In the genomic region with DNA sequence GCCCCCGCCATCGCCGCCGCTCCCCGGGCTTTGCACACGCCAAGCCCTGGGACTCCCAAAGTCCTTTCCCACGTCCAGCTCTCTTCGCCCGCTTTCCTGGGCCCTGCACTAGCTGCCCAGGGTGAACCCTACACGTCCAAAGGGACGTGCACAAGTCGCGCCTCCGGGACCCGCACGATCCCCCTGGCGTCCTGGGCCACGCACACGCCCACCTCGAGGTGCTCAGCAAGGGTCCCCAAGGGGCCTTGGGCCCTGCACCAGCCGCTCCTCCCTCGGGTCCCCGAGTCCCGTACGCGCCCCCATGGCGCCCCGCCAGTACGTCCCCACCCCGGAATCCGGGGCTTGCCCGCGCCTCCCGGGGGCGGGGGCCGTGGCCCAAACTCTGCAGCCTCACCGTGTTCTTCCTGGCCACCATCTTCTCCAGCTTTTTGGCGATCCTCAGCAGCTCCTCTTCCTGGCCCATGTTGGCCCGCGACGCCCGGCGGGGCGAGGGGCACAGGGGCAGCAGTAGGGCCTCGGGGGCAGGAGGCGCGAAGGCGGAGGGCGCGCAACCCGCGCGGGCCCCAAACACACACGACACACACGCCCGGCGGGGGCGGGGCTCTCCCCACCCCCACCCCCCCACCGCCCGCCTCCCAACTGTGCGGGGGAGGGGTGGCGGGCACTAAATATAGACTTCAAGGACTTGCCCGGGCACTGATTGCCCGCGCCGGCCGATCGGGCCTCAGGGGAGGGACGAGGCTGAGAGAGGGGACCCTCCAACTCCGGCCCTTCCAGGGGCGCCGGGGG, we compare ENCODE assay signal across 8 cellular contexts. TPM values are rescaled to one million over a fixed set of nuclear protein-coding genes. Genes with fewer than 3 reads are reported as not detected.
DNase-seq lines count a peak whose midpoint lies in the region; ATAC-seq and TF ChIP-seq lines count a peak whose summit lies in the region.

A gene (minus strand): TSS at position 578 of the 789 bp plus-strand sequence. CDS start 115 bp downstream, at position 463.

- H4K20me1 ChIP-seq in BLaER1 treated with 17β-estradiol and CSF1 and Interleukin-3, amounts not matched to agents 10 nM and 100 nM: peaks cover 0 to 21% (median 0%) of the 10 kb centered on the region in 11 experiments; a peak in 9 of 22 replicates

- intact Hi-C loops in body of pancreas (cut with DNase I): no loop called here
- intact Hi-C loops in left colon (cut with DNase I, micrococcal nuclease): no loop called here

- no peaks in the 10 kb centered on the region for H3K9me3 ChIP-seq in BLaER1 treated with 17β-estradiol and CSF1 and Interleukin-3, amounts not matched to agents 10 nM and 100 nM (replicated peaks in 1 of 11)
- H3K9me3 ChIP-seq in Peyer's patch: no peaks in the 10 kb centered on the region
- H3K9me3 ChIP-seq in body of pancreas: no peaks in the 10 kb centered on the region

- DNase-seq in Peyer's patch: peak in 2 of 3 donors; percentile 63 to 82
- peak; percentile 82 to 90 (median 84) for DNase-seq in body of pancreas
- peak; percentile 70 to 80 for DNase-seq in left colon
- no peak for DNase-seq in stimulated activated effector memory CD8-positive, alpha-beta T cell treated with anti-CD3 and anti-CD28 coated beads, Interleukin-12 subunit alpha, Interleukin-12 subunit beta, amount 100 ng/mL, for 72 hours (ENCODE audit: low spot score in 2 of 2)
- DNase-seq in NCI-H2107 treated with DMSO at 0.1 percent for 48 hours (lab: John Stamatoyannopoulos, UW; ENCODE audit: unreplicated experiment): no peak
- no peak for DNase-seq in hippocampal formation (lab: John Stamatoyannopoulos, UW)

- no peaks in the 10 kb centered on the region for H3K9me3 Mint-ChIP-seq in stimulated activated effector memory CD8-positive, alpha-beta T cell treated with anti-CD3 and anti-CD28 coated beads, Interleukin-12 subunit alpha, Interleukin-12 subunit beta, amount 100 ng/mL, for 72 hours

- no peak for TF ChIP-seq POLR2A in Peyer's patch (IDR thresholded peaks at IDR 0.05)
- TF ChIP-seq POLR2A in body of pancreas (IDR thresholded peaks at IDR 0.05): peak in 2 of 3 donors; percentile 34 to 48

- H3K27ac Mint-ChIP-seq in stimulated activated effector memory CD8-positive, alpha-beta T cell treated with anti-CD3 and anti-CD28 coated beads, Interleukin-12 subunit alpha, Interleukin-12 subunit beta, amount 100 ng/mL, for 72 hours: no peak within 1 kb of the TSS

- ATAC-seq in body of pancreas (peak; percentile 59), left colon (peak; percentile 60), HG02884 (IDR thresholded peaks at IDR 0.05; ENCODE audit: unreplicated experiment) (no peak)
- ATAC-seq in stimulated activated effector memory CD8-positive, alpha-beta T cell treated with anti-CD3 and anti-CD28 coated beads, Interleukin-12 subunit alpha, Interleukin-12 subunit beta, amount 100 ng/mL, for 72 hours: peak; percentile 31

- peaks cover 31 to 48% (median 40%) of the 10 kb centered on the region in 10 experiments for H3K4me1 ChIP-seq in BLaER1 treated with 17β-estradiol and CSF1 and Interleukin-3, amounts not matched to agents 10 nM and 100 nM
- H3K4me1 ChIP-seq in Peyer's patch (peaks cover 0 to 32% (median 8%) of the 10 kb centered on the region in 4 donors), body of pancreas (peaks cover 55% of the 10 kb centered on the region)

- H3K4me1 Mint-ChIP-seq in stimulated activated effector memory CD8-positive, alpha-beta T cell treated with anti-CD3 and anti-CD28 coated beads, Interleukin-12 subunit alpha, Interleukin-12 subunit beta, amount 100 ng/mL, for 72 hours: peaks cover 29% of the 10 kb centered on the region

- H3K27me3 ChIP-seq in BLaER1 treated with 17β-estradiol and CSF1 and Interleukin-3, amounts not matched to agents 10 nM and 100 nM: peaks cover 46 to 57% (median 54%) of the 10 kb centered on the region in 11 experiments
- no peaks in the 10 kb centered on the region for H3K27me3 ChIP-seq in Peyer's patch
- H3K27me3 ChIP-seq in body of pancreas: no peaks in the 10 kb centered on the region

- H3K36me3 ChIP-seq in BLaER1 treated with 17β-estradiol and CSF1 and Interleukin-3, amounts not matched to agents 10 nM and 100 nM: no peaks in the 10 kb centered on the region
- H3K36me3 ChIP-seq in Peyer's patch: no peaks in the 10 kb centered on the region
- no peaks in the 10 kb centered on the region for H3K36me3 ChIP-seq in body of pancreas (replicated peaks in 1 of 2; ENCODE audit: insufficient read depth in 1 of 2, low read depth in 2 of 2)

- no peak within 1 kb of the TSS for H3K27ac ChIP-seq in BLaER1 treated with 17β-estradiol and CSF1 and Interleukin-3, amounts not matched to agents 10 nM and 100 nM
- H3K27ac ChIP-seq in Peyer's patch: peak within 1 kb of the TSS; percentile 58 to 83 (median 80)
- peak within 1 kb of the TSS; percentile 89 to 97 (median 96) for H3K27ac ChIP-seq in body of pancreas

- no peak for TF ChIP-seq CTCF in Peyer's patch (IDR thresholded peaks at IDR 0.05)
- no peak for TF ChIP-seq CTCF in body of pancreas (IDR thresholded peaks at IDR 0.05)

- peak within 1 kb of the TSS in 9 of 11 experiments; percentile 25 to 68 (median 52); a peak in 13 of 22 replicates for H3K9ac ChIP-seq in BLaER1 treated with 17β-estradiol and CSF1 and Interleukin-3, amounts not matched to agents 10 nM and 100 nM

- WGBS in body of pancreas, 2 donors: 0 to 1% methylated on average over 17 to 71 of the region's 72 CpGs

- H3K4me3 ChIP-seq in BLaER1 treated with 17β-estradiol and CSF1 and Interleukin-3, amounts not matched to agents 10 nM and 100 nM: peak within 1 kb of the TSS; percentile 43 to 67 (median 55)
- peak within 1 kb of the TSS; percentile 46 to 63 (median 54) for H3K4me3 ChIP-seq in Peyer's patch
- H3K4me3 ChIP-seq in body of pancreas: peak within 1 kb of the TSS; percentile 57 to 65

- peak within 1 kb of the TSS; percentile 73 for H3K4me3 Mint-ChIP-seq in stimulated activated effector memory CD8-positive, alpha-beta T cell treated with anti-CD3 and anti-CD28 coated beads, Interleukin-12 subunit alpha, Interleukin-12 subunit beta, amount 100 ng/mL, for 72 hours

- H3K4me2 ChIP-seq in BLaER1 treated with 17β-estradiol and CSF1 and Interleukin-3, amounts not matched to agents 10 nM and 100 nM: peak within 1 kb of the TSS; percentile 86 to 98 (median 91)

- H3K36me3 Mint-ChIP-seq in stimulated activated effector memory CD8-positive, alpha-beta T cell treated with anti-CD3 and anti-CD28 coated beads, Interleukin-12 subunit alpha, Interleukin-12 subunit beta, amount 100 ng/mL, for 72 hours: no peaks in the 10 kb centered on the region

RNA-seq across cellular contexts. Expression of the gene that starts here (rescaled TPM):
- 100 to 1,000 TPM in 2 of 4 donors, 10 to 100 TPM in 2; 64.6 to 125 (median 104) TPM for total RNA-seq in Peyer's patch
- 100 to 1,000 TPM; 110 to 140 TPM for total RNA-seq in body of pancreas
- total RNA-seq in left colon: 100 to 1,000 TPM; 147 to 186 TPM

Comparison
In these comparisons a context has a peak if more than half of its experiments do, and no peak if none do; other contexts are left out.
1. H3K27ac ChIP-seq: peak in Peyer's patch (4 of 4) and body of pancreas (4 of 4); none in BLaER1 treated with 17β-estradiol and CSF1 and Interleukin-3, amounts not matched to agents 10 nM and 100 nM (0 of 11).
2. DNase-seq: peak in Peyer's patch (2 of 3), body of pancreas (4 of 4) and left colon (2 of 2); none in stimulated activated effector memory CD8-positive, alpha-beta T cell treated with anti-CD3 and anti-CD28 coated beads, Interleukin-12 subunit alpha, Interleukin-12 subunit beta, amount 100 ng/mL, for 72 hours (0 of 2), NCI-H2107 treated with DMSO at 0.1 percent for 48 hours (single experiment) and hippocampal formation (0 of 2).
3. POLR2A ChIP-seq: peak in body of pancreas (2 of 3); none in Peyer's patch (0 of 2).
4. Peak in every context shown above with its lines, with median percentiles within 50 percentile points of each other: H3K4me3 ChIP-seq.